ENCODE assay signal across 8 cellular contexts in the genomic region with DNA sequence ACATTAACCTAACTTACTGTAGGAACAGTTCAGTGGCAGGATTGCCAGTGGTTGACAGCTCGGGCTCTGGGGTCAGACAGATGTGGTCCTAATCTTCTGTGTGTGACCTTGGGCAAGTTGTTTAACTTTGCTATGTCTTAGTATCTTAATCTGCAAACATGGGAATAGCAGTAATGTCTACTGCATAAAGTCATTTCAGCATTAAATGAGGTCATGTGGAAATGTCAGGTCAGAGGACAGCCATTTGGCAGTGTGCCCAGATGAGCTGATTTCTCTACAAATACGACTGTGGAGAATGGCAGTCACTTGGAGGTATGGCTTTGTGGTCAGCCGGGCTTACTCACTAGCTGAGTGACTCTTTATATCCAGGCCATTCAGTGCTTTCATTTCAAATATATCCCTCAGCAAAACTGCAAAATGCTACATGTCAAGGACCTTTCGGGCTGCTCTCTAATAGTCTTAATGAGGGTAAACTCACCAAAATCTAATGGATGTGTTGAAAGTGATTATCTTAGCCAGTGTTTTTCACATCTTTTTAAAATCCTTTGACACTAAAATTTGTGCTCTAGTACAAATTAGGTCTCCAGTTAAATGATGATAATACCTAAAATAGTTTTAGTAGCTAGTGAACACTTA.
DNase-seq lines count a peak whose midpoint lies in the region; ATAC-seq and TF ChIP-seq lines count a peak whose summit lies in the region.

No MANE protein-coding gene starts in this region.

- H3K4me1 Mint-ChIP-seq in activated T-helper 17 cell treated with anti-CD3 and anti-CD28 coated beads, Interleukin-2, amount 50 U/mL, for 72 hours = peaks cover 5% of the 10 kb centered on the region

- H3K27ac ChIP-seq in AG04450 (ENCODE audit: low read depth, low read length) = no peak overlapping the region
- H3K27ac ChIP-seq in heart right ventricle = peak overlapping the region in 6 of 10 donors; percentile 6 to 59 (median 26)

- no peak overlapping the region for H3K4me3 ChIP-seq in AG04450 (ENCODE audit: low read depth, low read length)
- no peak overlapping the region for H3K4me3 ChIP-seq in heart right ventricle

- DNase-seq in AG04450 (ENCODE audit: low read depth, low spot score) (peak; percentile 64), NCI-H774 (lab: John Stamatoyannopoulos, UW) (peak; percentile 82), heart right ventricle (peak; percentile 39 to 75)
- peak; percentile 68 to 73 for DNase-seq in stimulated activated CD4-positive, alpha-beta T cell treated with anti-CD3 and anti-CD28 coated beads, Interleukin-2, amount 100 ng/mL, for 48 hours

- H3K36me3 ChIP-seq in heart right ventricle = peaks cover 0 to 12% (median 0%) of the 10 kb centered on the region in 9 donors

- H3K27me3 Mint-ChIP-seq in activated T-helper 17 cell treated with anti-CD3 and anti-CD28 coated beads, Interleukin-2, amount 50 U/mL, for 72 hours = no peaks in the 10 kb centered on the region

- H3K27me3 ChIP-seq in AG04450 (ENCODE audit: control insufficient read depth, insufficient read depth, low read length) = no peaks in the 10 kb centered on the region
- no peaks in the 10 kb centered on the region for H3K27me3 ChIP-seq in heart right ventricle

- intact Hi-C loops in heart right ventricle (cut with DNase I) = loop anchor here in 2 of 10 donors (5.0 kb wide), 1 partner anchor 192 kb away; no protein-coding TSS in a partner anchor

- peaks cover 2 to 46% (median 20%) of the 10 kb centered on the region in 9 donors for H3K4me1 ChIP-seq in heart right ventricle

- peak overlapping the region; percentile 42 for H3K4me3 Mint-ChIP-seq in activated T-helper 17 cell treated with anti-CD3 and anti-CD28 coated beads, Interleukin-2, amount 50 U/mL, for 72 hours

- H3K27ac Mint-ChIP-seq in activated T-helper 17 cell treated with anti-CD3 and anti-CD28 coated beads, Interleukin-2, amount 50 U/mL, for 72 hours = peak overlapping the region; percentile 81

- H3K36me3 Mint-ChIP-seq in activated T-helper 17 cell treated with anti-CD3 and anti-CD28 coated beads, Interleukin-2, amount 50 U/mL, for 72 hours (ENCODE audit: low read depth) = no peaks in the 10 kb centered on the region

- POLR2A ChIA-PET in AG04450 (lab: Yijun Ruan, JAX) = interaction anchor here (0.7 kb wide), 1 partner anchor 240 kb away, joined by 3 read pairs; no protein-coding TSS in a partner anchor

- H3K9me3 Mint-ChIP-seq in activated T-helper 17 cell treated with anti-CD3 and anti-CD28 coated beads, Interleukin-2, amount 50 U/mL, for 72 hours = no peaks in the 10 kb centered on the region

- CTCF ChIA-PET in AG04450 (lab: Charles Lee) = interaction anchor here (1.0 to 14.8 kb wide), 4 partner anchors 8 to 199 kb away, joined by 3 to 300 read pairs (median 42); no protein-coding TSS in a partner anchor

- ATAC-seq in GM18867 (IDR thresholded peaks at IDR 0.05; ENCODE audit: unreplicated experiment) (peak; percentile 81), HG03103 (IDR thresholded peaks at IDR 0.05; ENCODE audit: low read depth, unreplicated experiment) (peak; percentile 87), heart right ventricle (peak; percentile 61 to 92 (median 76)), GM19023 (IDR thresholded peaks at IDR 0.05; ENCODE audit: unreplicated experiment) (no peak)
- ATAC-seq in activated T-helper 17 cell treated with anti-CD3 and anti-CD28 coated beads, Interleukin-2, amount 50 U/mL, for 72 hours (replicated peaks) = peak; percentile 99

- TF ChIP-seq CTCF in AG04450 (IDR thresholded peaks at IDR 0.05; ENCODE audit: low read depth, low read length) (no peak), heart right ventricle (IDR thresholded peaks at IDR 0.05) (no peak)

- WGBS in heart right ventricle, 2 donors = 32 to 33% methylated on average over 4 of the region's 4 CpGs

- no peaks in the 10 kb centered on the region for H3K9me3 ChIP-seq in AG04450 (ENCODE audit: control insufficient read depth, insufficient read depth, low read length)
- no peaks in the 10 kb centered on the region for H3K9me3 ChIP-seq in heart right ventricle
